Comparison of ENCODE assay signal across 8 cellular contexts in the genomic region with DNA sequence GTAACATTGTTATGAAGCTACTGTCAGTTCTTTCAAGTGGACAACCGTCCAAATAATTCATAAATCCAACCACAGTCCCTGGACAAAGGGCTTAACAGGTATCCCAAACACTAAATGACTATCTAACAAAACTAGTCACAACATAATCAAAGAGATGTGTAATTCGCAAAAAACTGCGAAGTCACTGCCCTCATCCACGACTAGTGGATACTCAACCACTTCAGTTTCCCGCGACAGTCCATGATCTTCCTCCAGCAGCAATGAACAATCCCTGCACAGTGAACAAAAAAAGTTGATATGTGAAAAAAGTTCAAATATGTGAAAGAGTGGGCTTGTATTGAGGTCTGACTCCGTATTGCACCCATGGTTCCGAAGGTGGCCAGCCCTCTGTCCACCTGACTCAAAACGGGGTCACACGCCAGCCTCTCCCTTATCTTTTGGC. TPM values are rescaled to one million over a fixed set of nuclear protein-coding genes. Genes with fewer than 3 reads are reported as not detected.
DNase-seq lines count a peak whose midpoint lies in the region; ATAC-seq lines count a peak whose summit lies in the region.

No MANE protein-coding gene starts in this region.

- DNase-seq in activated T-cell treated with anti-CD3 and anti-CD28 coated beads, Interleukin-2, amount 50 U/mL, for 4 hours, result no peak
- DNase-seq in activated T-cell treated with anti-CD3 and anti-CD28 coated beads for 4 hours (no peak), adipocyte (ENCODE audit: low read depth) (no peak), islet precursor cell (peak; percentile 44), substantia nigra (lab: John Stamatoyannopoulos, UW) (peak in 1 of 49 donors; percentile 63), NCI-H2107 treated with DMSO at 0.1 percent for 48 hours (lab: John Stamatoyannopoulos, UW; ENCODE audit: unreplicated experiment) (no peak), iPS-NIHi7 (ENCODE audit: extremely low spot score) (no peak)

- H3K4me3 Mint-ChIP-seq in activated T-cell treated with anti-CD3 and anti-CD28 coated beads, Interleukin-2, amount 50 U/mL, for 4 hours, result peak overlapping the region; percentile 98

- peaks cover 14% of the 10 kb centered on the region for H3K36me3 Mint-ChIP-seq in activated T-cell treated with anti-CD3 and anti-CD28 coated beads, Interleukin-2, amount 50 U/mL, for 4 hours (ENCODE audit: insufficient read depth)

- peak overlapping the region; percentile 98 for H3K4me3 ChIP-seq in adipocyte (ENCODE audit: low read length)

- H3K36me3 ChIP-seq in adipocyte (ENCODE audit: control insufficient read depth, insufficient read depth, low read length, severe bottlenecking), result no peaks in the 10 kb centered on the region

- H3K27me3 ChIP-seq in adipocyte (replicated peaks; ENCODE audit: control insufficient read depth, insufficient read depth, low read length), result no peaks in the 10 kb centered on the region

- no peaks in the 10 kb centered on the region for H3K27me3 Mint-ChIP-seq in activated T-cell treated with anti-CD3 and anti-CD28 coated beads, Interleukin-2, amount 50 U/mL, for 4 hours (ENCODE audit: low read depth)

- H3K27ac ChIP-seq in substantia nigra (ENCODE audit: low read depth, low read length, poor library complexity, severe bottlenecking), result peak overlapping the region; percentile 75

- H3K9ac ChIP-seq in adipocyte (ENCODE audit: low read length), result peak overlapping the region; percentile 98

- peaks cover 30% of the 10 kb centered on the region for H3K4me1 ChIP-seq in adipocyte (ENCODE audit: control insufficient read depth, insufficient read depth, low read length)

- no peaks in the 10 kb centered on the region for H3K9me3 ChIP-seq in adipocyte (ENCODE audit: control insufficient read depth, low read length)

- H3K9me3 Mint-ChIP-seq in activated T-cell treated with anti-CD3 and anti-CD28 coated beads, Interleukin-2, amount 50 U/mL, for 4 hours, result no peaks in the 10 kb centered on the region

- peaks cover 48% of the 10 kb centered on the region for H3K4me1 Mint-ChIP-seq in activated T-cell treated with anti-CD3 and anti-CD28 coated beads, Interleukin-2, amount 50 U/mL, for 4 hours (ENCODE audit: low read depth)

- no peak for ATAC-seq in activated T-cell treated with anti-CD3 and anti-CD28 coated beads, Interleukin-2, amount 50 U/mL, for 4 hours
- no peak for ATAC-seq in HG03280 (IDR thresholded peaks at IDR 0.05; ENCODE audit: unreplicated experiment)

RNA-seq across cellular contexts. Expression of a gene that starts 0.3 kb away (rescaled TPM):
- 10 to 100 TPM; 10.8 to 11.9 (median 11.7) TPM for total RNA-seq in activated T-cell treated with anti-CD3 and anti-CD28 coated beads, Interleukin-2, amount 50 U/mL, for 4 hours

RNA-seq across cellular contexts. Expression of a gene that starts 0.9 kb away (rescaled TPM):
- 10 to 100 TPM; 19.9 to 23.5 (median 20.8) TPM for total RNA-seq in activated T-cell treated with anti-CD3 and anti-CD28 coated beads, Interleukin-2, amount 50 U/mL, for 4 hours
